ENCODE assay signal across 8 cellular contexts in genomic region chr10:38093816-38094157, GRCh38. TPM values are rescaled to one million over a fixed set of nuclear protein-coding genes. Genes with fewer than 3 reads are reported as not detected.
A peak's percentile ranks its signal among the peaks of the same experiment; 100 is the strongest.
DNase-seq lines count a peak whose midpoint lies in the region; ATAC-seq and TF ChIP-seq lines count a peak whose summit lies in the region.

No MANE protein-coding gene starts in this region.

- POLR2A ChIA-PET in activated CD8-positive, alpha-beta T cell treated with anti-CD3 and anti-CD28 coated beads for 36 hours (lab: Charles Lee), result interaction anchor here (1.1 to 1.7 kb wide), 2 partner anchors 81 to 118 kb away, joined by 3 to 6 read pairs; partner anchors contain the start of gene ZNF25

- H3K9ac ChIP-seq in iPS-15b (ENCODE audit: low read depth, low read length), result no peak overlapping the region

- CTCF ChIA-PET in activated CD8-positive, alpha-beta T cell treated with anti-CD3 and anti-CD28 coated beads for 36 hours (lab: Charles Lee), result interaction anchor here (1.4 kb wide), 1 partner anchor 117 kb away, joined by 3 read pairs; no protein-coding TSS in a partner anchor

- H3K27me3 ChIP-seq in iPS-15b (ENCODE audit: control insufficient read depth, insufficient read depth, low read length), result no peaks in the 10 kb centered on the region

- H3K4me1 ChIP-seq in iPS-15b (ENCODE audit: control insufficient read depth, insufficient read depth, low read length), result no peaks in the 10 kb centered on the region

- H3K9me3 Mint-ChIP-seq in T-helper 2 cell treated with Interferon-gamma antibody and Interleukin-4, amounts not matched to agents 5 μg/mL and 100 μg/mL, for 36 hours, result peaks cover 27% of the 10 kb centered on the region
- no peaks in the 10 kb centered on the region for H3K9me3 Mint-ChIP-seq in activated CD8-positive, alpha-beta T cell treated with anti-CD3 and anti-CD28 coated beads for 36 hours
- H3K9me3 Mint-ChIP-seq in stimulated activated naive CD8-positive, alpha-beta T cell treated with anti-CD3 and anti-CD28 coated beads, Interleukin-15, Interleukin-2, amounts not matched to agents 100 ng/mL and 50 ng/mL, for 24 hours, result peaks cover 10% of the 10 kb centered on the region

- peak overlapping the region; percentile 58 for H3K4me3 ChIP-seq in iPS-15b (ENCODE audit: low read depth, low read length)

- DNase-seq in T-helper 2 cell treated with Interferon-gamma antibody and Interleukin-4, amounts not matched to agents 5 μg/mL and 100 μg/mL, for 36 hours (ENCODE audit: low spot score), result no peak
- DNase-seq in T-helper 2 cell, result no peak
- DNase-seq in activated CD8-positive, alpha-beta T cell treated with anti-CD3 and anti-CD28 coated beads for 36 hours, result no peak
- no peak for DNase-seq in NCI-H1930 (lab: John Stamatoyannopoulos, UW)
- DNase-seq in NCI-H2196 (lab: John Stamatoyannopoulos, UW; ENCODE audit: unreplicated experiment), result no peak

- no peaks in the 10 kb centered on the region for H3K27me3 Mint-ChIP-seq in T-helper 2 cell treated with Interferon-gamma antibody and Interleukin-4, amounts not matched to agents 5 μg/mL and 100 μg/mL, for 36 hours (ENCODE audit: low read depth)
- no peaks in the 10 kb centered on the region for H3K27me3 Mint-ChIP-seq in activated CD8-positive, alpha-beta T cell treated with anti-CD3 and anti-CD28 coated beads for 36 hours
- no peaks in the 10 kb centered on the region for H3K27me3 Mint-ChIP-seq in stimulated activated naive CD8-positive, alpha-beta T cell treated with anti-CD3 and anti-CD28 coated beads, Interleukin-15, Interleukin-2, amounts not matched to agents 100 ng/mL and 50 ng/mL, for 24 hours

- H3K4me3 Mint-ChIP-seq in T-helper 2 cell treated with Interferon-gamma antibody and Interleukin-4, amounts not matched to agents 5 μg/mL and 100 μg/mL, for 36 hours, result peak overlapping the region; percentile 93
- peak overlapping the region; percentile 71 for H3K4me3 Mint-ChIP-seq in activated CD8-positive, alpha-beta T cell treated with anti-CD3 and anti-CD28 coated beads for 36 hours
- H3K4me3 Mint-ChIP-seq in stimulated activated naive CD8-positive, alpha-beta T cell treated with anti-CD3 and anti-CD28 coated beads, Interleukin-15, Interleukin-2, amounts not matched to agents 100 ng/mL and 50 ng/mL, for 24 hours, result peak overlapping the region; percentile 88

- peak; percentile 22 for ATAC-seq in HG03039 (IDR thresholded peaks at IDR 0.05; ENCODE audit: unreplicated experiment)
- peak; percentile 18 for ATAC-seq in activated CD8-positive, alpha-beta T cell treated with anti-CD3 and anti-CD28 coated beads for 36 hours

- H3K9me3 ChIP-seq in iPS-15b (ENCODE audit: control insufficient read depth, insufficient read depth, low read length), result peaks cover 11% of the 10 kb centered on the region

- peaks cover 20% of the 10 kb centered on the region for H3K4me1 Mint-ChIP-seq in T-helper 2 cell treated with Interferon-gamma antibody and Interleukin-4, amounts not matched to agents 5 μg/mL and 100 μg/mL, for 36 hours (ENCODE audit: low read depth)
- H3K4me1 Mint-ChIP-seq in activated CD8-positive, alpha-beta T cell treated with anti-CD3 and anti-CD28 coated beads for 36 hours (ENCODE audit: low read depth), result peaks cover 27% of the 10 kb centered on the region
- peaks cover 30% of the 10 kb centered on the region for H3K4me1 Mint-ChIP-seq in stimulated activated naive CD8-positive, alpha-beta T cell treated with anti-CD3 and anti-CD28 coated beads, Interleukin-15, Interleukin-2, amounts not matched to agents 100 ng/mL and 50 ng/mL, for 24 hours (ENCODE audit: low read depth)

- intact Hi-C loops in activated CD8-positive, alpha-beta T cell treated with anti-CD3 and anti-CD28 coated beads for 36 hours (cut with micrococcal nuclease), result loop anchor here (1.0 kb wide), 2 partner anchors 83 to 117 kb away; partner anchors contain the start of genes ZNF25 and ZNF33A

- peaks cover 2% of the 10 kb centered on the region for H3K36me3 ChIP-seq in iPS-15b (ENCODE audit: control insufficient read depth, insufficient read depth, low read length)

- peaks cover 41% of the 10 kb centered on the region for H3K36me3 Mint-ChIP-seq in T-helper 2 cell treated with Interferon-gamma antibody and Interleukin-4, amounts not matched to agents 5 μg/mL and 100 μg/mL, for 36 hours (ENCODE audit: low read depth)
- H3K36me3 Mint-ChIP-seq in activated CD8-positive, alpha-beta T cell treated with anti-CD3 and anti-CD28 coated beads for 36 hours (ENCODE audit: low read depth), result peaks cover 39% of the 10 kb centered on the region
- peaks cover 38% of the 10 kb centered on the region for H3K36me3 Mint-ChIP-seq in stimulated activated naive CD8-positive, alpha-beta T cell treated with anti-CD3 and anti-CD28 coated beads, Interleukin-15, Interleukin-2, amounts not matched to agents 100 ng/mL and 50 ng/mL, for 24 hours (ENCODE audit: low read depth)

- no peak for TF ChIP-seq CTCF in activated CD8-positive, alpha-beta T cell treated with anti-CD3 and anti-CD28 coated beads for 36 hours (IDR thresholded peaks at IDR 0.05)

- H3K27ac Mint-ChIP-seq in T-helper 2 cell treated with Interferon-gamma antibody and Interleukin-4, amounts not matched to agents 5 μg/mL and 100 μg/mL, for 36 hours, result peak overlapping the region; percentile 92
- H3K27ac Mint-ChIP-seq in activated CD8-positive, alpha-beta T cell treated with anti-CD3 and anti-CD28 coated beads for 36 hours, result peak overlapping the region; percentile 90
- peak overlapping the region; percentile 92 for H3K27ac Mint-ChIP-seq in stimulated activated naive CD8-positive, alpha-beta T cell treated with anti-CD3 and anti-CD28 coated beads, Interleukin-15, Interleukin-2, amounts not matched to agents 100 ng/mL and 50 ng/mL, for 24 hours

RNA-seq across cellular contexts. Expression of gene ZNF37A, which starts 0.3 kb away (rescaled TPM):
- 10 to 100 TPM; 22.6 to 26.0 TPM for total RNA-seq in activated CD8-positive, alpha-beta T cell treated with anti-CD3 and anti-CD28 coated beads for 36 hours
